In genomic region chr10:2584385-2584784, GRCh38 we compare ENCODE assay signal across 30 cellular contexts.
"Had no signal": no experiment of that assay in that cellular context is flagged by ENCODE, and none has a peak within 500 bp of the region (broad histone marks: within the 10 kb centered on the region; RNA-seq: fewer than 3 reads in every experiment).

No MANE protein-coding gene starts in this region.

- H3K27ac Mint-ChIP-seq: activated CD4-positive, alpha-beta memory T cell treated with anti-CD3 and anti-CD28 coated beads, Interleukin-2, amount 10 ng/mL, durations not matched to agents 7 days and 5 days; activated CD4-positive, alpha-beta T cell treated with anti-CD3 and anti-CD28 coated beads, Interleukin-2, amount 10 ng/mL, durations not matched to agents 7 days and 5 days; activated naive CD4-positive, alpha-beta T cell treated with anti-CD3 and anti-CD28 coated beads for 36 hours; activated naive CD4-positive, alpha-beta T cell treated with anti-CD3 and anti-CD28 coated beads, Interleukin-2, amount 50 U/mL, for 24 hours; activated naive CD8-positive, alpha-beta T cell treated with anti-CD3 and anti-CD28 coated beads, Interleukin-2, amount 10 ng/mL, durations not matched to agents 7 days and 5 days; activated T-cell treated with anti-CD3 and anti-CD28 coated beads, Interleukin-2, amount 50 U/mL, for 24 hours; activated T-cell treated with anti-CD3 and anti-CD28 coated beads, Interleukin-2, amount 50 U/mL, for 72 hours; effector memory CD8-positive, alpha-beta T cell had no signal

- H3K4me3 ChIP-seq: body of pancreas, esophagus muscularis mucosa, gastroesophageal sphincter, heart right ventricle had no signal

- H3K27ac ChIP-seq: body of pancreas, esophagus muscularis mucosa, foreskin keratinocyte, gastroesophageal sphincter, heart right ventricle had no signal

- H3K36me3 ChIP-seq: esophagus muscularis mucosa, gastroesophageal sphincter, heart right ventricle had no signal

- H3K27me3 ChIP-seq: body of pancreas, esophagus muscularis mucosa, foreskin keratinocyte, gastroesophageal sphincter had no signal

- H3K9me3 ChIP-seq: body of pancreas, esophagus muscularis mucosa, gastroesophageal sphincter, heart right ventricle had no signal

- H3K4me1 ChIP-seq: body of pancreas, esophagus muscularis mucosa, foreskin keratinocyte, gastroesophageal sphincter, heart right ventricle had no signal

- ATAC-seq: body of pancreas; effector memory CD8-positive, alpha-beta T cell; foreskin keratinocyte; gastroesophageal sphincter; heart right ventricle had no signal

- H3K36me3 Mint-ChIP-seq: activated naive CD4-positive, alpha-beta T cell treated with anti-CD3 and anti-CD28 coated beads, Interleukin-2, amount 50 U/mL, for 24 hours; activated naive CD8-positive, alpha-beta T cell treated with anti-CD3 and anti-CD28 coated beads, Interleukin-2, amount 10 ng/mL, durations not matched to agents 7 days and 5 days had no signal

- H3K9me3 Mint-ChIP-seq: activated CD4-positive, alpha-beta memory T cell treated with anti-CD3 and anti-CD28 coated beads, Interleukin-2, amount 10 ng/mL, durations not matched to agents 7 days and 5 days; activated CD4-positive, alpha-beta T cell treated with anti-CD3 and anti-CD28 coated beads, Interleukin-2, amount 10 ng/mL, durations not matched to agents 7 days and 5 days; activated naive CD4-positive, alpha-beta T cell treated with anti-CD3 and anti-CD28 coated beads for 36 hours; activated naive CD4-positive, alpha-beta T cell treated with anti-CD3 and anti-CD28 coated beads, Interleukin-2, amount 50 U/mL, for 24 hours; activated naive CD8-positive, alpha-beta T cell treated with anti-CD3 and anti-CD28 coated beads, Interleukin-2, amount 10 ng/mL, durations not matched to agents 7 days and 5 days; activated T-cell treated with anti-CD3 and anti-CD28 coated beads, Interleukin-2, amount 50 U/mL, for 24 hours; activated T-cell treated with anti-CD3 and anti-CD28 coated beads, Interleukin-2, amount 50 U/mL, for 72 hours; effector memory CD8-positive, alpha-beta T cell had no signal

- DNase-seq: activated CD4-positive, alpha-beta memory T cell treated with anti-CD3 and anti-CD28 coated beads, Interleukin-2, amount 10 ng/mL, durations not matched to agents 7 days and 5 days; activated CD4-positive, alpha-beta T cell treated with anti-CD3 and anti-CD28 coated beads for 1 hour; activated CD4-positive, alpha-beta T cell treated with anti-CD3 and anti-CD28 coated beads for 4 hours; activated CD4-positive, alpha-beta T cell treated with anti-CD3 and anti-CD28 coated beads, Interleukin-2, amount 10 ng/mL, durations not matched to agents 7 days and 5 days; activated CD4-positive, alpha-beta T cell treated with anti-CD3 and anti-CD28 coated beads, Interleukin-2, amount 50 U/mL, for 4 hours; activated CD4-positive, CD25-positive, alpha-beta regulatory T cell; activated CD8-positive, alpha-beta memory T cell treated with anti-CD3 and anti-CD28 coated beads, Interleukin-2, amount 50 U/mL, for 48 hours; activated effector memory CD4-positive, alpha-beta T cell treated with Interleukin-2 at 50 U/mL for 16 hours; activated gamma-delta T cell treated with Interleukin-2 at 50 U/mL for 16 hours; activated naive CD4-positive, alpha-beta T cell treated with anti-CD3 and anti-CD28 coated beads for 36 hours; activated naive CD8-positive, alpha-beta T cell treated with anti-CD3 and anti-CD28 coated beads, Interleukin-2, amount 10 ng/mL, durations not matched to agents 7 days and 5 days; activated T-cell treated with anti-CD3 and anti-CD28 coated beads for 4 hours; activated T-cell treated with anti-CD3 and anti-CD28 coated beads, Interleukin-2, amount 50 U/mL, for 24 hours; activated T-cell treated with anti-CD3 and anti-CD28 coated beads, Interleukin-2, amount 50 U/mL, for 72 hours; amniotic stem cell; aorta; body of pancreas; caudate nucleus; cortex of kidney; dermis blood vessel endothelial cell; effector CD4-positive, alpha-beta T cell; effector memory CD8-positive, alpha-beta T cell; erythroblast; foreskin keratinocyte; heart right ventricle; hippocampal formation; T-helper 2 cell had no signal
